25 cellular contexts compared by ENCODE assay signal in the genomic region with DNA sequence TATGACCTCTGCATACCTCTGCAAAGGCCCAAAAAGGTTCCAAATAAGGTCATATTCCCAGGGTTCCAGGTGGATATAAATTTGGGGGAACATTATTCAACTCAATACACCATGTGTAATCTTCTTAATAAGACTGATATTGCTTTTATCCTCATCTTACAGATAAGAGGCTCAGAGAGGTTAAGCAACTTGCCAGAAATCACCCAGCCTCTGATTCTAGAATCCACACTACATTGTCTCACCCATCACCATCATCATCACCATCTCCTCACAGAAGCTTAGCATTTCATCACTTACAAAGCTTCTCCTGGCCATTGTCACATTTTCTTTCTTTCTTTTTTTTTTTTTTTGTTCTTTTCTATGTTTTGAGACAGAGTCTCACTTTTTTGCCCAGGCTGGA. TPM values are rescaled to one million over a fixed set of nuclear protein-coding genes. Genes with fewer than 3 reads are reported as not detected.
"Had no signal": no experiment of that assay in that cellular context is flagged by ENCODE, and none has a peak within 500 bp of the region (broad histone marks: within the 10 kb centered on the region; RNA-seq: fewer than 3 reads in every experiment).

No MANE protein-coding gene starts in this region.

- DNase-seq: activated CD4-positive, alpha-beta memory T cell treated with anti-CD3 and anti-CD28 coated beads, Interleukin-2, amount 10 ng/mL, durations not matched to agents 7 days and 5 days; activated CD4-positive, alpha-beta T cell treated with anti-CD3 and anti-CD28 coated beads, Interleukin-2, amount 10 ng/mL, durations not matched to agents 7 days and 5 days; activated CD4-positive, CD25-positive, alpha-beta regulatory T cell treated with anti-CD3 and anti-CD28 coated beads, Interleukin-2, amount 50 U/mL, for 72 hours; activated T-cell treated with anti-CD3 and anti-CD28 coated beads, Interleukin-2, amount 50 U/mL, for 48 hours; anterior cingulate cortex; body of pancreas; effector CD8-positive, alpha-beta T cell; left lung; lower lobe of right lung; mesendoderm; nucleus accumbens; psoas muscle; stimulated activated CD4-positive, alpha-beta T cell treated with anti-CD3 and anti-CD28 coated beads, Interleukin-15, amount 100 ng/mL, for 24 hours; stimulated activated CD4-positive, alpha-beta T cell treated with anti-CD3 and anti-CD28 coated beads, Interleukin-2, amount 100 ng/mL, for 24 hours; stimulated activated naive B cell treated with anti-CD40 and anti-IgM and Interleukin-4, amounts not matched to agents 10 μg/mL and 1 μg/mL and 100 μg/mL, for 72 hours; stomach; SW 1271; T1000; tibial artery; WERI-Rb-1 had no signal

- H2AFZ ChIP-seq: parathyroid adenoma had no signal

- H3K27me3 ChIP-seq: body of pancreas, left lung, stomach, tibial artery had no signal

- H3K9me3 ChIP-seq: body of pancreas, left lung, lower lobe of right lung, psoas muscle, stomach, tibial artery had no signal

- H3K4me1 Mint-ChIP-seq: neural crest cell; stimulated activated naive B cell treated with anti-CD40 and anti-IgM and Interleukin-4, amounts not matched to agents 10 μg/mL and 1 μg/mL and 100 μg/mL, for 72 hours had no signal

- H3K27ac ChIP-seq: left lung, WERI-Rb-1 had no signal

- H3K4me3 Mint-ChIP-seq: activated CD4-positive, alpha-beta memory T cell treated with anti-CD3 and anti-CD28 coated beads, Interleukin-2, amount 10 ng/mL, durations not matched to agents 7 days and 5 days; activated CD4-positive, alpha-beta T cell treated with anti-CD3 and anti-CD28 coated beads, Interleukin-2, amount 10 ng/mL, durations not matched to agents 7 days and 5 days; activated naive CD8-positive, alpha-beta T cell; neural crest cell; stimulated activated naive B cell treated with anti-CD40 and anti-IgM and Interleukin-4, amounts not matched to agents 10 μg/mL and 1 μg/mL and 100 μg/mL, for 72 hours; T-helper 1 cell treated with Interleukin-12 subunit alpha and Interleukin-12 subunit beta and Interleukin-4 antibody, amounts not matched to agents 30 μg/mL and 1 μg/mL, for 36 hours had no signal

- H3K36me3 Mint-ChIP-seq: activated naive CD8-positive, alpha-beta T cell; stimulated activated naive B cell treated with anti-CD40 and anti-IgM and Interleukin-4, amounts not matched to agents 10 μg/mL and 1 μg/mL and 100 μg/mL, for 72 hours had no signal

- ATAC-seq: body of pancreas; left lung; lower lobe of right lung; psoas muscle; stimulated activated naive B cell treated with anti-CD40 and anti-IgM and Interleukin-4, amounts not matched to agents 10 μg/mL and 1 μg/mL and 100 μg/mL, for 72 hours had no signal

- H3K27ac Mint-ChIP-seq: activated CD4-positive, alpha-beta memory T cell treated with anti-CD3 and anti-CD28 coated beads, Interleukin-2, amount 10 ng/mL, durations not matched to agents 7 days and 5 days; activated CD4-positive, alpha-beta T cell treated with anti-CD3 and anti-CD28 coated beads, Interleukin-2, amount 10 ng/mL, durations not matched to agents 7 days and 5 days; activated naive CD8-positive, alpha-beta T cell; activated T-helper 2 cell treated with anti-CD3 and anti-CD28 coated beads, Interferon-gamma antibody, Interleukin-2, Interleukin-4, amounts not matched to agents 10 μg/mL and 5 μg/mL and 100 μg/mL, durations not matched to agents 14 hours and 24 hours and 36 hours; stimulated activated naive B cell treated with anti-CD40 and anti-IgM and Interleukin-4, amounts not matched to agents 10 μg/mL and 1 μg/mL and 100 μg/mL, for 72 hours; T-helper 1 cell treated with Interleukin-12 subunit alpha and Interleukin-12 subunit beta and Interleukin-4 antibody, amounts not matched to agents 30 μg/mL and 1 μg/mL, for 36 hours had no signal

- H3K9ac ChIP-seq: parathyroid adenoma had no signal

- H3K4me3 ChIP-seq: body of pancreas, left lung, lower lobe of right lung, psoas muscle, stomach, tibial artery had no signal

- H3K9me3 Mint-ChIP-seq: activated CD4-positive, alpha-beta memory T cell treated with anti-CD3 and anti-CD28 coated beads, Interleukin-2, amount 10 ng/mL, durations not matched to agents 7 days and 5 days; activated CD4-positive, alpha-beta T cell treated with anti-CD3 and anti-CD28 coated beads, Interleukin-2, amount 10 ng/mL, durations not matched to agents 7 days and 5 days; activated T-helper 2 cell treated with anti-CD3 and anti-CD28 coated beads, Interferon-gamma antibody, Interleukin-2, Interleukin-4, amounts not matched to agents 10 μg/mL and 5 μg/mL and 100 μg/mL, durations not matched to agents 14 hours and 24 hours and 36 hours; neural crest cell; stimulated activated naive B cell treated with anti-CD40 and anti-IgM and Interleukin-4, amounts not matched to agents 10 μg/mL and 1 μg/mL and 100 μg/mL, for 72 hours; T-helper 1 cell treated with Interleukin-12 subunit alpha and Interleukin-12 subunit beta and Interleukin-4 antibody, amounts not matched to agents 30 μg/mL and 1 μg/mL, for 36 hours had no signal

- H3K36me3 ChIP-seq: left lung, lower lobe of right lung, stomach, tibial artery, WERI-Rb-1 had no signal

RNA-seq across cellular contexts. Expression of gene KIFC3, which starts 15.4 kb away (rescaled TPM):
- total RNA-seq: activated CD4-positive, alpha-beta memory T cell treated with anti-CD3 and anti-CD28 coated beads, Interleukin-2, amount 10 ng/mL, durations not matched to agents 7 days and 5 days; activated CD4-positive, alpha-beta T cell treated with anti-CD3 and anti-CD28 coated beads, Interleukin-2, amount 10 ng/mL, durations not matched to agents 7 days and 5 days had no signal
